Comparison of ENCODE assay signal across 10 cellular contexts in genomic region chr12:66708704-66709443, GRCh38. TPM values are rescaled to one million over a fixed set of nuclear protein-coding genes. Genes with fewer than 3 reads are reported as not detected.
DNase-seq lines count a peak whose midpoint lies in the region; ATAC-seq, FAIRE-seq and TF ChIP-seq lines count a peak whose summit lies in the region.
"Had no signal": no experiment of that assay in that cellular context is flagged by ENCODE, and none has a peak within 500 bp of the region (broad histone marks: within the 10 kb centered on the region; RNA-seq: fewer than 3 reads in every experiment).

No MANE protein-coding gene starts in this region.

- H3K4me1 ChIP-seq in gastroesophageal sphincter, result no peaks in the 10 kb centered on the region
- H3K4me1 ChIP-seq: tibial nerve had no signal

- DNase-seq in AML-193 (lab: John Stamatoyannopoulos, UW) (peak; percentile 22 to 39), GM10248 (ENCODE audit: extremely low spot score) (no peak), OCI-M1 (lab: John Stamatoyannopoulos, UW) (peak; percentile 55), D341Med (ENCODE audit: low spot score) (no peak), HTR-8/SVneo (ENCODE audit: insufficient read length, low spot score) (no peak)
- DNase-seq: activated CD4-positive, alpha-beta T cell treated with anti-CD3 and anti-CD28 coated beads for 4 hours had no signal

- peaks cover 0 to 7% (median 0%) of the 10 kb centered on the region in 3 donors for H3K9me3 ChIP-seq in gastroesophageal sphincter

- TF ChIP-seq POLR2A in gastroesophageal sphincter (IDR thresholded peaks at IDR 0.05), result no peak

- ATAC-seq in gastroesophageal sphincter (no peak), GM21367 (IDR thresholded peaks at IDR 0.05; ENCODE audit: unreplicated experiment) (no peak), GM19463 (IDR thresholded peaks at IDR 0.05; ENCODE audit: unreplicated experiment) (no peak)

- CTCF ChIA-PET in GM10248 (lab: Yijun Ruan, JAX), result interaction anchor here (0.7 to 5.6 kb wide), 19 partner anchors 9 to 1929 kb away, joined by 3 to 26 read pairs (median 5); no protein-coding TSS in a partner anchor

- no peaks in the 10 kb centered on the region for H3K27me3 ChIP-seq in gastroesophageal sphincter
- H3K27me3 ChIP-seq: tibial nerve had no signal

- H3K36me3 ChIP-seq in gastroesophageal sphincter, result no peaks in the 10 kb centered on the region
- H3K36me3 ChIP-seq: tibial nerve had no signal

- no peak for TF ChIP-seq EP300 in gastroesophageal sphincter (IDR thresholded peaks at IDR 0.05)

- TF ChIP-seq CTCF in GM10248 (IDR thresholded peaks at IDR 0.05; ENCODE audit: control extremely low read depth, extremely low read depth, low read depth, missing control alignments) (peak; percentile 32), gastroesophageal sphincter (IDR thresholded peaks at IDR 0.05) (peak in 3 of 4 experiments; percentile 17 to 32 (median 26))

- 18 to 39% methylated on average over 2 of the region's 2 CpGs for WGBS in gastroesophageal sphincter (ENCODE audit: low coverage in 1 of 2), 2 donors

- no peak for FAIRE-seq in HTR-8/SVneo (lab: Jason Lieb, UNC)

- H3K27ac ChIP-seq in gastroesophageal sphincter, result no peak overlapping the region
- H3K27ac ChIP-seq: tibial nerve had no signal

- no peak overlapping the region for H3K4me3 ChIP-seq in gastroesophageal sphincter
- H3K4me3 ChIP-seq: tibial nerve had no signal

- POLR2A ChIA-PET in GM10248 (lab: Yijun Ruan, JAX), result no interaction called here

RNA-seq across cellular contexts. Expression of gene GRIP1, which starts 30.0 kb away (rescaled TPM):
- total RNA-seq in gastroesophageal sphincter, result 10 to 100 TPM in 2 of 4 donors, 1 to 10 TPM in 2; 6.8 to 17.8 (median 11.6) TPM

Comparison
In these comparisons a context has a peak if more than half of its experiments do, and no peak if none do; other contexts are left out.
1. DNase-seq: peak in AML-193 (2 of 2) and OCI-M1 (single experiment); none in GM10248 (single experiment), D341Med (single experiment) and HTR-8/SVneo (single experiment).